Comparison of ENCODE assay signal across 8 cellular contexts in the genomic region with DNA sequence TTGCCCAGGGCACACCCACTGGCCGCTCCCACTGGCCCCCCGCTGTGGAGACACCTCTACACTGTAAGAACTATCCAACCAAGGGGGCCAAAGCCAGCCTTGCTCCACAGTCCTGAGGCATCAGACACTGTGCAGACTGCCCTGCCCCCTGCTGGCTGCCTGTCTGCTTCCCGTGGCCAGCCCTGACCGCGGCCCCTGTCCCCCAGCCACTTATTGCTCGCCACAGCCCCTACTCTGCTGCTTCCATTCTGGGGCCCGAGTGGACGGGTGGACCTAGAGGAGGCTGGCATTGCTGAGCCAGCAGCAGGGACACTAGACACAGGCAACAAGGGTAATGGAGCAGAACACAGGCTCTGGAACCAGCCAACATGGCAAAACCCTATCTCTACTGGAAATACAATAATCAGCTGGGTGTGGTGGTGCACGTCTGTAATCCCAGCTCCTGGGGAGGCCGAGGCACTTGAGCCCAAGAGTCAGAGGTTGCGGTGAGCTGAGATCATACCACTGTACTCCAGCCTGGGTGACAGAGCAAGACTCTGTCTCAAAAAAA. TPM values are rescaled to one million over a fixed set of nuclear protein-coding genes. Genes with fewer than 3 reads are reported as not detected.
DNase-seq lines count a peak whose midpoint lies in the region; ATAC-seq, FAIRE-seq and TF ChIP-seq lines count a peak whose summit lies in the region.

No MANE protein-coding gene starts in this region.

- H3K27me3 ChIP-seq in WERI-Rb-1 (ENCODE audit: insufficient read depth, low read depth, severe bottlenecking): no peaks in the 10 kb centered on the region
- peaks cover 0 to 3% (median 0%) of the 10 kb centered on the region in 45 donors for H3K27me3 ChIP-seq in dorsolateral prefrontal cortex

- H3K4me3 ChIP-seq in WERI-Rb-1 (ENCODE audit: low read depth, low read length): no peak overlapping the region
- H3K4me3 ChIP-seq in dorsolateral prefrontal cortex: peak overlapping the region in 1 of 59 donors; percentile 16
- H3K4me3 ChIP-seq in mucosa of descending colon: no peak overlapping the region

- H3K9me3 ChIP-seq in WERI-Rb-1 (ENCODE audit: severe bottlenecking) (no peaks in the 10 kb centered on the region), mucosa of descending colon (no peaks in the 10 kb centered on the region)

- no peaks in the 10 kb centered on the region for H3K4me1 ChIP-seq in mucosa of descending colon (ENCODE audit: low read depth)

- DNase-seq in D721Med (ENCODE audit: insufficient read length, low spot score): no peak
- DNase-seq in WERI-Rb-1: peak; percentile 67
- peak in 1 of 10 donors; percentile 45 for DNase-seq in dorsolateral prefrontal cortex
- DNase-seq in mucosa of descending colon: peak in 2 of 3 donors; percentile 71 to 73
- DNase-seq in substantia nigra (lab: John Stamatoyannopoulos, UW): peak in 29 of 49 donors; percentile 5 to 58 (median 35)
- no peak for DNase-seq in NCI-H2081 treated with DMSO at 0.1 percent for 48 hours (lab: John Stamatoyannopoulos, UW)
- no peak for DNase-seq in ureter (ENCODE audit: low spot score)

- H3K36me3 ChIP-seq in WERI-Rb-1: no peaks in the 10 kb centered on the region
- no peaks in the 10 kb centered on the region for H3K36me3 ChIP-seq in mucosa of descending colon (ENCODE audit: low read depth)

- intact Hi-C loops in dorsolateral prefrontal cortex (cut with DNase I) (no loop called here), mucosa of descending colon (cut with DNase I, micrococcal nuclease) (no loop called here)

- H3K27ac ChIP-seq in WERI-Rb-1 (no peak overlapping the region), dorsolateral prefrontal cortex (no peak overlapping the region), substantia nigra (ENCODE audit: low read depth, low read length, poor library complexity, severe bottlenecking) (no peak overlapping the region)

- TF ChIP-seq CTCF in D721Med (IDR thresholded peaks at IDR 0.05; ENCODE audit: insufficient read depth, missing control alignments) (peak; percentile 47), WERI-Rb-1 (IDR thresholded peaks at IDR 0.05; ENCODE audit: low read depth, low read length) (peak; percentile 94), dorsolateral prefrontal cortex (IDR thresholded peaks at IDR 0.05 in 54 of 56, conservative IDR thresholded peaks at IDR 0.05 in 2 of 56; ENCODE audit: low read depth in 1 of 56, partially characterized antibody in 56 of 56) (peak in 52 of 56 donors; percentile 22 to 61 (median 47)), mucosa of descending colon (IDR thresholded peaks at IDR 0.05) (peak; percentile 10)

- no peak for FAIRE-seq in D721Med (lab: Jason Lieb, UNC)

- peak; percentile 51 for ATAC-seq in HG02973 (IDR thresholded peaks at IDR 0.05; ENCODE audit: unreplicated experiment)
- peak; percentile 79 for ATAC-seq in mucosa of descending colon

RNA-seq across cellular contexts. Expression of a gene that starts 19.7 kb away (rescaled TPM):
- total RNA-seq in dorsolateral prefrontal cortex (100 to 1,000 TPM in 10 of 120 experiments, 10 to 100 TPM in 110; 19.5 to 135 (median 54.0) TPM), mucosa of descending colon (10 to 100 TPM; 10.2 to 16.8 (median 13.1) TPM), ureter (30.3 TPM)

Comparison
In these comparisons a context has a peak if more than half of its experiments do, and no peak if none do; other contexts are left out.
1. DNase-seq: peak in WERI-Rb-1 (single experiment), mucosa of descending colon (2 of 3) and substantia nigra (29 of 49); none in D721Med (single experiment), NCI-H2081 treated with DMSO at 0.1 percent for 48 hours (single experiment) and ureter (single experiment).
2. CTCF ChIP-seq: peak in every context shown above with its lines; median percentile 94 in WERI-Rb-1; 47 in D721Med; 47 in dorsolateral prefrontal cortex; 10 in mucosa of descending colon.